Comparison of ENCODE assay signal across 19 cellular contexts in the genomic region with DNA sequence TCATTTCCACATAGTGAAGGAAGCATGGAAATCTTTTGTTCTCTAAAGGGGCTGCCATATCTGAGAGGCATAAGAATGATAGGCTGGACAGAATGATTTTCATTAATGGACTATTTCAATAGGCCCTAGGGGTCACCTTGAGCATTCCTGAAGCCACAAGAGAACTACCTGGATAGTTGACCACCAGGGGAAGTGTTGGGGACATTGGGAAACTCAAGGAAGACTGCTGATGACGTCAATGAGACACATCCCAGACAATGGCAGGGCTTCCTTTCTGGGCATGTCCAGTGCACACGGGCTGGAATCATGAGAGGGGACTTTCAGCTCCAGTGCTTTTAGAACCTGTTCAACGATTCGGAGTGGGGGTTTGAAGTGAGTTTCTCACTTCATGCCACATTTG. TPM values are rescaled to one million over a fixed set of nuclear protein-coding genes. Genes with fewer than 3 reads are reported as not detected.
DNase-seq lines count a peak whose midpoint lies in the region; ATAC-seq and TF ChIP-seq lines count a peak whose summit lies in the region.
"Had no signal": no experiment of that assay in that cellular context is flagged by ENCODE, and none has a peak within 500 bp of the region (broad histone marks: within the 10 kb centered on the region; RNA-seq: fewer than 3 reads in every experiment).

No MANE protein-coding gene starts in this region.

- H2BK120ac ChIP-seq in mesendoderm (ENCODE audit: low read depth, low read length): no peak overlapping the region

- H2BK15ac ChIP-seq in mesendoderm (replicated peaks; ENCODE audit: low read depth): no peak overlapping the region

- no peak overlapping the region for H3K23ac ChIP-seq in mesendoderm (ENCODE audit: low read length)

- H2BK5ac ChIP-seq in mesendoderm (ENCODE audit: low read length): peak overlapping the region; percentile 49

- peak in 1 of 2 donors; percentile 10 for DNase-seq in cardiac muscle cell (ENCODE audit: low read depth in 1 of 2, low spot score in 1 of 2)
- DNase-seq in Right ventricle myocardium superior: no peak
- DNase-seq in DMS79 (lab: John Stamatoyannopoulos, UW): peak; percentile 75
- DNase-seq in body of pancreas: no peak
- DNase-seq in mesendoderm: peak; percentile 30
- DNase-seq in NCI-H2171 treated with DMSO at 0.1 percent for 48 hours (lab: John Stamatoyannopoulos, UW): no peak
- DNase-seq: 8988T; AML-193; CD4-positive, CD25-positive, alpha-beta regulatory T cell; H9; NCI-H1105; NCI-H2029 treated with DMSO at 0.1 percent for 48 hours; NCI-H446; NCI-H526; SHP77 had no signal

- H3K79me1 ChIP-seq in mesendoderm (ENCODE audit: low read length): no peaks in the 10 kb centered on the region

- no peak overlapping the region for H3K4me2 ChIP-seq in mesendoderm (ENCODE audit: low read length)
- H3K4me2 ChIP-seq: KMS-11 had no signal

- H3K4me1 ChIP-seq in cardiac muscle cell (ENCODE audit: low read depth): peaks cover 7% of the 10 kb centered on the region
- peaks cover 49% of the 10 kb centered on the region for H3K4me1 ChIP-seq in body of pancreas
- peaks cover 8% of the 10 kb centered on the region for H3K4me1 ChIP-seq in mesendoderm (ENCODE audit: control insufficient read depth, low read depth, low read length)

- H3K36me3 ChIP-seq in cardiac muscle cell: no peaks in the 10 kb centered on the region
- H3K36me3 ChIP-seq in body of pancreas (replicated peaks in 1 of 2; ENCODE audit: insufficient read depth in 1 of 2, low read depth in 2 of 2): no peaks in the 10 kb centered on the region
- H3K36me3 ChIP-seq in mesendoderm (ENCODE audit: control insufficient read depth, insufficient read depth, low read length): no peaks in the 10 kb centered on the region

- TF ChIP-seq CTCF in cardiac muscle cell (IDR thresholded peaks at IDR 0.05; ENCODE audit: low read depth, low read length): no peak
- no peak for TF ChIP-seq CTCF in body of pancreas (IDR thresholded peaks at IDR 0.05)

- no peak for TF ChIP-seq POLR2A in body of pancreas (IDR thresholded peaks at IDR 0.05)

- no peak overlapping the region for H3K18ac ChIP-seq in mesendoderm (ENCODE audit: low read length)

- WGBS in body of pancreas, 2 donors: 35 to 43% methylated on average over 4 of the region's 4 CpGs
- no CpG with 5 or more reads among the region's 4 CpGs for WGBS in mesendoderm (ENCODE audit: extremely low coverage, insufficient coverage, low lambda C conversion rate)

- no peaks in the 10 kb centered on the region for H3K79me2 ChIP-seq in mesendoderm (ENCODE audit: control insufficient read depth, insufficient read depth, low read length)

- H3K27ac ChIP-seq in cardiac muscle cell (peak overlapping the region; percentile 86), body of pancreas (peak overlapping the region; percentile 32 to 70 (median 68)), mesendoderm (ENCODE audit: low read depth, low read length) (no peak overlapping the region)
- H3K27ac ChIP-seq: KMS-11 had no signal

- H4K8ac ChIP-seq in mesendoderm (ENCODE audit: low read depth, low read length): no peak overlapping the region

- H3K27me3 ChIP-seq in cardiac muscle cell (no peaks in the 10 kb centered on the region), body of pancreas (no peaks in the 10 kb centered on the region), mesendoderm (ENCODE audit: insufficient read depth, low read length, poor library complexity) (no peaks in the 10 kb centered on the region)

- intact Hi-C loops in Right ventricle myocardium superior (cut with DNase I): no loop called here
- intact Hi-C loops in body of pancreas (cut with DNase I): no loop called here

- ATAC-seq in Right ventricle myocardium superior (ENCODE audit: poor library complexity) (no peak), body of pancreas (no peak), HG02970 (IDR thresholded peaks at IDR 0.05; ENCODE audit: low FRiP score, unreplicated experiment) (no peak), HG03378 (IDR thresholded peaks at IDR 0.05; ENCODE audit: unreplicated experiment) (no peak)
- ATAC-seq: GM12878 had no signal

- H3K4me3 ChIP-seq in cardiac muscle cell (no peak overlapping the region), body of pancreas (no peak overlapping the region), mesendoderm (ENCODE audit: low read length) (no peak overlapping the region)
- H3K4me3 ChIP-seq: GM12878 had no signal

- peak overlapping the region; percentile 48 for H2AK5ac ChIP-seq in mesendoderm (ENCODE audit: low read length)

- H3K4ac ChIP-seq in mesendoderm (ENCODE audit: low read depth, low read length): no peak overlapping the region

- H4K5ac ChIP-seq in mesendoderm (ENCODE audit: low read length): no peak overlapping the region

- peak overlapping the region; percentile 22 for H3K56ac ChIP-seq in mesendoderm (ENCODE audit: low read length)

- H3K9me3 ChIP-seq in cardiac muscle cell (ENCODE audit: low read depth) (no peaks in the 10 kb centered on the region), body of pancreas (no peaks in the 10 kb centered on the region)

- H3K9ac ChIP-seq in mesendoderm (ENCODE audit: low read length): no peak overlapping the region
- H3K9ac ChIP-seq: KMS-11 had no signal

RNA-seq across cellular contexts. Expression of gene CHST11, which starts 48.8 kb away (rescaled TPM):
- total RNA-seq in cardiac muscle cell: 29.8 and 39.8 TPM in 2 replicates
- polyA plus RNA-seq in cardiac muscle cell: 20.5 and 24.2 TPM in 2 replicates
- total RNA-seq in Right ventricle myocardium superior: 3.0 TPM
- total RNA-seq in body of pancreas: 10 to 100 TPM in 1 of 2 donors, 1 to 10 TPM in 1; 4.6 to 14.5 TPM
- 5.2 TPM for polyA plus RNA-seq in mesendoderm (2013, experiment 1 of 2)
- 5.9 TPM for polyA plus RNA-seq in mesendoderm (2013, experiment 2 of 2)

Comparison
In these comparisons a context has a peak if more than half of its experiments do, and no peak if none do; other contexts are left out.
1. DNase-seq: peak in DMS79 (single experiment) and mesendoderm (single experiment); none in Right ventricle myocardium superior (single experiment), body of pancreas (0 of 4) and NCI-H2171 treated with DMSO at 0.1 percent for 48 hours (single experiment).